Comparison of ENCODE assay signal across 1 cellular context in the genomic region with DNA sequence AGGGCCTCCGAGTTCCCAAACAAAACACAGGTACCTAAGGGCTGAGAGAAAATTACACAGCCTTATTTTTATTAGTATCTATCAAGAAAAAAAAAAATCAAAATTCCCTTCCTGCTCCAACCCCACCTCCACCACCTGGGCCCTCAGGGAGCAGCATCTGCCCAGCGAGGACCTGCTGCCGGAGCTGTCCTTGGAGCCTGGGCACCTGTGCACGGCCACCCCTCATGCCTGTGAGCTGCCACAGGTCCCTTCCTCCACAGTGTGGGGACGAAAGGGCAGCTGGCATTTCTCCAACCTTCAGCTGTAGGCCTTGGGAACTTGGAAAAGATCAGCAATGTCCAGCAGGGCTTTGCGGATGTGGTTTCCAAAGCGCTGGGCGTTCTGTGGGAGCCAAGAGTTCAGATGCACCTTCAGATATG.
TF ChIP-seq lines count a peak whose summit lies in the region.

No MANE protein-coding gene starts in this region.

TF ChIP-seq in HepG2, 621 proteins besides CTCF, POLR2A, EP300 and RAD21 (continued from another document and continues in another):
- TF ChIP-seq, protein P1, sequence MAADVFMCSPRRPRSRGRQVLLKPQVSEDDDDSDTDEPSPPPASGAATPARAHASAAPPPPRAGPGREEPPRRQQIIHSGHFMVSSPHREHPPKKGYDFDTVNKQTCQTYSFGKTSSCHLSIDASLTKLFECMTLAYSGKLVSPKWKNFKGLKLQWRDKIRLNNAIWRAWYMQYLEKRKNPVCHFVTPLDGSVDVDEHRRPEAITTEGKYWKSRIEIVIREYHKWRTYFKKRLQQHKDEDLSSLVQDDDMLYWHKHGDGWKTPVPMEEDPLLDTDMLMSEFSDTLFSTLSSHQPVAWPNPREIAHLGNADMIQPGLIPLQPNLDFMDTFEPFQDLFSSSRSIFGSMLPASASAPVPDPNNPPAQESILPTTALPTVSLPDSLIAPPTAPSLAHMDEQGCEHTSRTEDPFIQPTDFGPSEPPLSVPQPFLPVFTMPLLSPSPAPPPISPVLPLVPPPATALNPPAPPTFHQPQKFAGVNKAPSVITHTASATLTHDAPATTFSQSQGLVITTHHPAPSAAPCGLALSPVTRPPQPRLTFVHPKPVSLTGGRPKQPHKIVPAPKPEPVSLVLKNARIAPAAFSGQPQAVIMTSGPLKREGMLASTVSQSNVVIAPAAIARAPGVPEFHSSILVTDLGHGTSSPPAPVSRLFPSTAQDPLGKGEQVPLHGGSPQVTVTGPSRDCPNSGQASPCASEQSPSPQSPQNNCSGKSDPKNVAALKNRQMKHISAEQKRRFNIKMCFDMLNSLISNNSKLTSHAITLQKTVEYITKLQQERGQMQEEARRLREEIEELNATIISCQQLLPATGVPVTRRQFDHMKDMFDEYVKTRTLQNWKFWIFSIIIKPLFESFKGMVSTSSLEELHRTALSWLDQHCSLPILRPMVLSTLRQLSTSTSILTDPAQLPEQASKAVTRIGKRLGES (CRISPR knock-in tag; IDR thresholded peaks at IDR 0.05; ENCODE audit: borderline replicate concordance) = no peak
- no peak for TF ChIP-seq NKX3-1 (CRISPR knock-in tag; IDR thresholded peaks at IDR 0.05)
- no peak for TF ChIP-seq ZNF615 (CRISPR knock-in tag; IDR thresholded peaks at IDR 0.05; ENCODE audit: borderline replicate concordance)
- no peak for TF ChIP-seq TBL1XR1 (IDR thresholded peaks at IDR 0.05; ENCODE audit: borderline replicate concordance, low read length, partially characterized antibody)
- TF ChIP-seq ARNT2 (CRISPR knock-in tag; IDR thresholded peaks at IDR 0.05; ENCODE audit: low read depth) = 0 out of 2 replicates have a peak, but pooled peaks have one; percentile 29
- no peak for TF ChIP-seq ZEB1 (IDR thresholded peaks at IDR 0.05; ENCODE audit: insufficient replicate concordance, low read depth)
- peak; percentile 52 for TF ChIP-seq TEAD3 (CRISPR knock-in tag; optimal IDR thresholded peaks at IDR 0.05; ENCODE audit: borderline replicate concordance)
- TF ChIP-seq, protein P2, sequence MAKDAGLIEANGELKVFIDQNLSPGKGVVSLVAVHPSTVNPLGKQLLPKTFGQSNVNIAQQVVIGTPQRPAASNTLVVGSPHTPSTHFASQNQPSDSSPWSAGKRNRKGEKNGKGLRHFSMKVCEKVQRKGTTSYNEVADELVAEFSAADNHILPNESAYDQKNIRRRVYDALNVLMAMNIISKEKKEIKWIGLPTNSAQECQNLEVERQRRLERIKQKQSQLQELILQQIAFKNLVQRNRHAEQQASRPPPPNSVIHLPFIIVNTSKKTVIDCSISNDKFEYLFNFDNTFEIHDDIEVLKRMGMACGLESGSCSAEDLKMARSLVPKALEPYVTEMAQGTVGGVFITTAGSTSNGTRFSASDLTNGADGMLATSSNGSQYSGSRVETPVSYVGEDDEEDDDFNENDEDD (CRISPR knock-in tag; IDR thresholded peaks at IDR 0.05; ENCODE audit: borderline replicate concordance) = no peak
- TF ChIP-seq, protein P3, sequence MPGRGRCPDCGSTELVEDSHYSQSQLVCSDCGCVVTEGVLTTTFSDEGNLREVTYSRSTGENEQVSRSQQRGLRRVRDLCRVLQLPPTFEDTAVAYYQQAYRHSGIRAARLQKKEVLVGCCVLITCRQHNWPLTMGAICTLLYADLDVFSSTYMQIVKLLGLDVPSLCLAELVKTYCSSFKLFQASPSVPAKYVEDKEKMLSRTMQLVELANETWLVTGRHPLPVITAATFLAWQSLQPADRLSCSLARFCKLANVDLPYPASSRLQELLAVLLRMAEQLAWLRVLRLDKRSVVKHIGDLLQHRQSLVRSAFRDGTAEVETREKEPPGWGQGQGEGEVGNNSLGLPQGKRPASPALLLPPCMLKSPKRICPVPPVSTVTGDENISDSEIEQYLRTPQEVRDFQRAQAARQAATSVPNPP (CRISPR knock-in tag; IDR thresholded peaks at IDR 0.05) = no peak
- TF ChIP-seq ZNF30 (CRISPR knock-in tag; IDR thresholded peaks at IDR 0.05) = no peak
- TF ChIP-seq, protein P4, sequence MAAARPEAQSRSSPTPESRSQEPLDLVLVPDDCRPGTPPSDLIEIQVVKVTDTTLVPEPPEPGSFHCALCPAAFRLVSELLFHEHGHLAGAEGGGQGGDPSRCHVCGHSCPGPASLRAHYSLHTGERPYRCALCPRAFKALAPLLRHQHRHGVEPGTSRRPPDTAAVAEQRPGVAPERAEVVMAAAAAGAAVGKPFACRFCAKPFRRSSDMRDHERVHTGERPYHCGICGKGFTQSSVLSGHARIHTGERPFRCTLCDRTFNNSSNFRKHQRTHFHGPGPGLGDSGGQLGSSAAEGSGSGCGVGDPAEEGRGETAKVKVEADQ (CRISPR knock-in tag; IDR thresholded peaks at IDR 0.05; ENCODE audit: borderline replicate concordance) = no peak
- no peak for TF ChIP-seq ZNF570 (CRISPR knock-in tag; IDR thresholded peaks at IDR 0.05; ENCODE audit: borderline replicate concordance)
- no peak for TF ChIP-seq TMF1 (CRISPR knock-in tag; IDR thresholded peaks at IDR 0.05; ENCODE audit: low read depth)
- TF ChIP-seq, protein P5, sequence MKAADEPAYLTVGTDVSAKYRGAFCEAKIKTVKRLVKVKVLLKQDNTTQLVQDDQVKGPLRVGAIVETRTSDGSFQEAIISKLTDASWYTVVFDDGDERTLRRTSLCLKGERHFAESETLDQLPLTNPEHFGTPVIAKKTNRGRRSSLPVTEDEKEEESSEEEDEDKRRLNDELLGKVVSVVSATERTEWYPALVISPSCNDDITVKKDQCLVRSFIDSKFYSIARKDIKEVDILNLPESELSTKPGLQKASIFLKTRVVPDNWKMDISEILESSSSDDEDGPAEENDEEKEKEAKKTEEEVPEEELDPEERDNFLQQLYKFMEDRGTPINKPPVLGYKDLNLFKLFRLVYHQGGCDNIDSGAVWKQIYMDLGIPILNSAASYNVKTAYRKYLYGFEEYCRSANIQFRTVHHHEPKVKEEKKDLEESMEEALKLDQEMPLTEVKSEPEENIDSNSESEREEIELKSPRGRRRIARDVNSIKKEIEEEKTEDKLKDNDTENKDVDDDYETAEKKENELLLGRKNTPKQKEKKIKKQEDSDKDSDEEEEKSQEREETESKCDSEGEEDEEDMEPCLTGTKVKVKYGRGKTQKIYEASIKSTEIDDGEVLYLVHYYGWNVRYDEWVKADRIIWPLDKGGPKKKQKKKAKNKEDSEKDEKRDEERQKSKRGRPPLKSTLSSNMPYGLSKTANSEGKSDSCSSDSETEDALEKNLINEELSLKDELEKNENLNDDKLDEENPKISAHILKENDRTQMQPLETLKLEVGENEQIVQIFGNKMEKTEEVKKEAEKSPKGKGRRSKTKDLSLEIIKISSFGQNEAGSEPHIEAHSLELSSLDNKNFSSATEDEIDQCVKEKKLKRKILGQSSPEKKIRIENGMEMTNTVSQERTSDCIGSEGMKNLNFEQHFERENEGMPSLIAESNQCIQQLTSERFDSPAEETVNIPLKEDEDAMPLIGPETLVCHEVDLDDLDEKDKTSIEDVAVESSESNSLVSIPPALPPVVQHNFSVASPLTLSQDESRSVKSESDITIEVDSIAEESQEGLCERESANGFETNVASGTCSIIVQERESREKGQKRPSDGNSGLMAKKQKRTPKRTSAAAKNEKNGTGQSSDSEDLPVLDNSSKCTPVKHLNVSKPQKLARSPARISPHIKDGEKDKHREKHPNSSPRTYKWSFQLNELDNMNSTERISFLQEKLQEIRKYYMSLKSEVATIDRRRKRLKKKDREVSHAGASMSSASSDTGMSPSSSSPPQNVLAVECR (CRISPR knock-in tag; IDR thresholded peaks at IDR 0.05; ENCODE audit: borderline replicate concordance) = no peak; the same call in 1 of the 2 replicates
- TF ChIP-seq ZNF138 (CRISPR knock-in tag; IDR thresholded peaks at IDR 0.05; ENCODE audit: low read depth) = no peak
- no peak for TF ChIP-seq TOE1 (CRISPR knock-in tag; IDR thresholded peaks at IDR 0.05)
- 0 out of 2 replicates have a peak, but pooled peaks have one; percentile 48 for TF ChIP-seq POLR2G (IDR thresholded peaks at IDR 0.05; ENCODE audit: low read depth, low read length)
- TF ChIP-seq ZNF703 (CRISPR knock-in tag; IDR thresholded peaks at IDR 0.05; ENCODE audit: borderline replicate concordance) = no peak
- no peak for TF ChIP-seq KLF9 (CRISPR knock-in tag; IDR thresholded peaks at IDR 0.05; ENCODE audit: low read depth)
- TF ChIP-seq BRCA1 (CRISPR knock-in tag; IDR thresholded peaks at IDR 0.05) = no peak
- TF ChIP-seq U2AF2 (IDR thresholded peaks at IDR 0.05; ENCODE audit: low read depth, low read length) = no peak
- no peak for TF ChIP-seq ZNF143 (CRISPR knock-in tag; IDR thresholded peaks at IDR 0.05)
- no peak for TF ChIP-seq JDP2 (CRISPR knock-in tag; IDR thresholded peaks at IDR 0.05; ENCODE audit: borderline replicate concordance)
- TF ChIP-seq, protein P6, sequence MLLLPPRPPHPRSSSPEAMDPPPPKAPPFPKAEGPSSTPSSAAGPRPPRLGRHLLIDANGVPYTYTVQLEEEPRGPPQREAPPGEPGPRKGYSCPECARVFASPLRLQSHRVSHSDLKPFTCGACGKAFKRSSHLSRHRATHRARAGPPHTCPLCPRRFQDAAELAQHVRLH (CRISPR knock-in tag; IDR thresholded peaks at IDR 0.05; ENCODE audit: borderline replicate concordance, low read depth) = no peak
- 0 out of 2 replicates have a peak, but pooled peaks have one; percentile 12 for TF ChIP-seq ARNTL (CRISPR knock-in tag; IDR thresholded peaks at IDR 0.05)
- peak; percentile 15; the same call in 1 of the 2 replicates for TF ChIP-seq BCL6 (CRISPR knock-in tag; IDR thresholded peaks at IDR 0.05)
- TF ChIP-seq ZBTB7A (CRISPR knock-in tag; IDR thresholded peaks at IDR 0.05) = no peak
- no peak; the same call in 1 of the 2 replicates for TF ChIP-seq FOXC1 (CRISPR knock-in tag; IDR thresholded peaks at IDR 0.05; ENCODE audit: borderline replicate concordance)
- TF ChIP-seq ZNF75D (CRISPR knock-in tag; IDR thresholded peaks at IDR 0.05; ENCODE audit: borderline replicate concordance) = no peak
- no peak for TF ChIP-seq ZFP36 (IDR thresholded peaks at IDR 0.05; ENCODE audit: borderline replicate concordance, low read depth, low read length, partially characterized antibody)
- TF ChIP-seq NFKBIZ (CRISPR knock-in tag; IDR thresholded peaks at IDR 0.05) = no peak
- TF ChIP-seq, protein P7, sequence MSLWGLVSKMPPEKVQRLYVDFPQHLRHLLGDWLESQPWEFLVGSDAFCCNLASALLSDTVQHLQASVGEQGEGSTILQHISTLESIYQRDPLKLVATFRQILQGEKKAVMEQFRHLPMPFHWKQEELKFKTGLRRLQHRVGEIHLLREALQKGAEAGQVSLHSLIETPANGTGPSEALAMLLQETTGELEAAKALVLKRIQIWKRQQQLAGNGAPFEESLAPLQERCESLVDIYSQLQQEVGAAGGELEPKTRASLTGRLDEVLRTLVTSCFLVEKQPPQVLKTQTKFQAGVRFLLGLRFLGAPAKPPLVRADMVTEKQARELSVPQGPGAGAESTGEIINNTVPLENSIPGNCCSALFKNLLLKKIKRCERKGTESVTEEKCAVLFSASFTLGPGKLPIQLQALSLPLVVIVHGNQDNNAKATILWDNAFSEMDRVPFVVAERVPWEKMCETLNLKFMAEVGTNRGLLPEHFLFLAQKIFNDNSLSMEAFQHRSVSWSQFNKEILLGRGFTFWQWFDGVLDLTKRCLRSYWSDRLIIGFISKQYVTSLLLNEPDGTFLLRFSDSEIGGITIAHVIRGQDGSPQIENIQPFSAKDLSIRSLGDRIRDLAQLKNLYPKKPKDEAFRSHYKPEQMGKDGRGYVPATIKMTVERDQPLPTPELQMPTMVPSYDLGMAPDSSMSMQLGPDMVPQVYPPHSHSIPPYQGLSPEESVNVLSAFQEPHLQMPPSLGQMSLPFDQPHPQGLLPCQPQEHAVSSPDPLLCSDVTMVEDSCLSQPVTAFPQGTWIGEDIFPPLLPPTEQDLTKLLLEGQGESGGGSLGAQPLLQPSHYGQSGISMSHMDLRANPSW (CRISPR knock-in tag; IDR thresholded peaks at IDR 0.05; ENCODE audit: borderline replicate concordance) = 0 out of 2 replicates have a peak, but pooled peaks have one; percentile 39
- 0 out of 2 replicates have a peak, but pooled peaks have one; percentile 47 for TF ChIP-seq KLF6 (CRISPR knock-in tag; IDR thresholded peaks at IDR 0.05)
- TF ChIP-seq, protein P8, sequence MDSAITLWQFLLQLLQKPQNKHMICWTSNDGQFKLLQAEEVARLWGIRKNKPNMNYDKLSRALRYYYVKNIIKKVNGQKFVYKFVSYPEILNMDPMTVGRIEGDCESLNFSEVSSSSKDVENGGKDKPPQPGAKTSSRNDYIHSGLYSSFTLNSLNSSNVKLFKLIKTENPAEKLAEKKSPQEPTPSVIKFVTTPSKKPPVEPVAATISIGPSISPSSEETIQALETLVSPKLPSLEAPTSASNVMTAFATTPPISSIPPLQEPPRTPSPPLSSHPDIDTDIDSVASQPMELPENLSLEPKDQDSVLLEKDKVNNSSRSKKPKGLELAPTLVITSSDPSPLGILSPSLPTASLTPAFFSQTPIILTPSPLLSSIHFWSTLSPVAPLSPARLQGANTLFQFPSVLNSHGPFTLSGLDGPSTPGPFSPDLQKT (CRISPR knock-in tag; IDR thresholded peaks at IDR 0.05; ENCODE audit: borderline replicate concordance) = no peak
- TF ChIP-seq, protein P9, sequence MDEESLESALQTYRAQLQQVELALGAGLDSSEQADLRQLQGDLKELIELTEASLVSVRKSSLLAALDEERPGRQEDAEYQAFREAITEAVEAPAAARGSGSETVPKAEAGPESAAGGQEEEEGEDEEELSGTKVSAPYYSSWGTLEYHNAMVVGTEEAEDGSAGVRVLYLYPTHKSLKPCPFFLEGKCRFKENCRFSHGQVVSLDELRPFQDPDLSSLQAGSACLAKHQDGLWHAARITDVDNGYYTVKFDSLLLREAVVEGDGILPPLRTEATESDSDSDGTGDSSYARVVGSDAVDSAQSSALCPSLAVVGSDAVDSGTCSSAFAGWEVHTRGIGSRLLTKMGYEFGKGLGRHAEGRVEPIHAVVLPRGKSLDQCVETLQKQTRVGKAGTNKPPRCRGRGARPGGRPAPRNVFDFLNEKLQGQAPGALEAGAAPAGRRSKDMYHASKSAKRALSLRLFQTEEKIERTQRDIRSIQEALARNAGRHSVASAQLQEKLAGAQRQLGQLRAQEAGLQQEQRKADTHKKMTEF (CRISPR knock-in tag; IDR thresholded peaks at IDR 0.05) = peak; percentile 40; the same call in 1 of the 2 replicates
- no peak for TF ChIP-seq ZNF382 (CRISPR knock-in tag; IDR thresholded peaks at IDR 0.05; ENCODE audit: borderline replicate concordance)
- 0 out of 2 replicates have a peak, but pooled peaks have one; percentile 42 for TF ChIP-seq MEIS1 (CRISPR knock-in tag; IDR thresholded peaks at IDR 0.05; ENCODE audit: borderline replicate concordance)
- 0 out of 2 replicates have a peak, but pooled peaks have one; percentile 13 for TF ChIP-seq ZNF792 (CRISPR knock-in tag; IDR thresholded peaks at IDR 0.05)
- no peak for TF ChIP-seq FOXP1 (IDR thresholded peaks at IDR 0.05)
- no peak for TF ChIP-seq FOXP1 (CRISPR knock-in tag; IDR thresholded peaks at IDR 0.05)
- TF ChIP-seq ZNF251 (CRISPR knock-in tag; IDR thresholded peaks at IDR 0.05) = no peak
